Comparison of ENCODE assay signal across 18 cellular contexts in genomic region chr5:158541535-158541934, GRCh38.
"Had no signal": no experiment of that assay in that cellular context is flagged by ENCODE, and none has a peak within 500 bp of the region (broad histone marks: within the 10 kb centered on the region; RNA-seq: fewer than 3 reads in every experiment).

No MANE protein-coding gene starts in this region.

- H3K9me3 Mint-ChIP-seq: activated naive CD4-positive, alpha-beta T cell treated with anti-CD3 and anti-CD28 coated beads, Interleukin-2, amount 10 ng/mL, durations not matched to agents 7 days and 5 days; central memory CD8-positive, alpha-beta T cell; natural killer cell had no signal

- H3K9me3 ChIP-seq: breast epithelium, tibial artery had no signal

- H3K4me1 Mint-ChIP-seq: central memory CD8-positive, alpha-beta T cell; natural killer cell had no signal

- H3K27ac Mint-ChIP-seq: activated naive CD4-positive, alpha-beta T cell treated with anti-CD3 and anti-CD28 coated beads, Interleukin-2, amount 10 ng/mL, durations not matched to agents 7 days and 5 days; natural killer cell had no signal

- H3K4me1 ChIP-seq: breast epithelium, foreskin keratinocyte, tibial artery had no signal

- H3K4me3 Mint-ChIP-seq: activated naive CD4-positive, alpha-beta T cell treated with anti-CD3 and anti-CD28 coated beads, Interleukin-2, amount 10 ng/mL, durations not matched to agents 7 days and 5 days; central memory CD8-positive, alpha-beta T cell; natural killer cell had no signal

- H3K36me3 Mint-ChIP-seq: activated naive CD4-positive, alpha-beta T cell treated with anti-CD3 and anti-CD28 coated beads, Interleukin-2, amount 10 ng/mL, durations not matched to agents 7 days and 5 days; natural killer cell had no signal

- H3K27me3 ChIP-seq: breast epithelium, foreskin keratinocyte had no signal

- H3K4me3 ChIP-seq: breast epithelium, tibial artery had no signal

- DNase-seq: activated effector memory CD4-positive, alpha-beta T cell treated with anti-CD3 and anti-CD28 coated beads, Interleukin-2, amount 50 U/mL, for 16 hours; activated naive CD4-positive, alpha-beta T cell treated with anti-CD3 and anti-CD28 coated beads, Interleukin-2, amount 10 ng/mL, durations not matched to agents 7 days and 5 days; activated T-cell treated with anti-CD3 and anti-CD28 coated beads, Interleukin-2, amount 50 U/mL, for 48 hours; aorta; effector memory CD4-positive, alpha-beta T cell; foreskin keratinocyte; mammary epithelial cell; midbrain; natural killer cell; small intestine; stimulated activated CD4-positive, alpha-beta T cell treated with anti-CD3 and anti-CD28 coated beads, Interleukin-4, amount 100 ng/mL, for 1 hour; stimulated activated naive CD4-positive, alpha-beta T cell treated with Interleukin-2 at 50 U/mL for 16 hours; T-helper 9 cell; tibial artery had no signal

- H3K36me3 ChIP-seq: breast epithelium, tibial artery had no signal

- H3K27ac ChIP-seq: foreskin keratinocyte, tibial artery had no signal

- ATAC-seq: foreskin keratinocyte, left lobe of liver, natural killer cell, sciatic nerve had no signal
